In genomic region chr16:27465483-27465879, GRCh38 we compare ENCODE assay signal across 22 cellular contexts.
DNase-seq lines count a peak whose midpoint lies in the region; ATAC-seq and TF ChIP-seq lines count a peak whose summit lies in the region.
"Had no signal": no experiment of that assay in that cellular context is flagged by ENCODE, and none has a peak within 500 bp of the region (broad histone marks: within the 10 kb centered on the region; RNA-seq: fewer than 3 reads in every experiment).

No MANE protein-coding gene starts in this region.

- DNase-seq in activated CD4-positive, alpha-beta memory T cell treated with anti-CD3 and anti-CD28 coated beads, Interleukin-2, amount 10 ng/mL, durations not matched to agents 7 days and 5 days = no peak
- no peak for DNase-seq in activated CD4-positive, alpha-beta memory T cell treated with anti-CD3 and anti-CD28 coated beads for 36 hours
- DNase-seq in activated CD8-positive, alpha-beta T cell treated with anti-CD3 and anti-CD28 coated beads for 36 hours = no peak
- DNase-seq in immature natural killer cell (no peak), posterior vena cava (ENCODE audit: low spot score) (peak; percentile 68), retina (no peak)
- DNase-seq: 8988T; activated CD4-positive, alpha-beta T cell treated with anti-CD3 and anti-CD28 coated beads for 48 hours; caudate nucleus; foreskin fibroblast; HFFc6; left ventricle myocardium inferior; NCI-H1105 treated with DMSO at 0.1 percent for 48 hours; NCI-H2081; NCI-H446; PC-3; SHP77 treated with DMSO at 0.1 percent for 48 hours; stimulated activated CD4-positive, alpha-beta T cell treated with anti-CD3 and anti-CD28 coated beads, Interleukin-4, amount 100 ng/mL, for 24 hours; transverse colon had no signal

- no peaks in the 10 kb centered on the region for H3K9me3 Mint-ChIP-seq in activated CD4-positive, alpha-beta memory T cell treated with anti-CD3 and anti-CD28 coated beads, Interleukin-2, amount 10 ng/mL, durations not matched to agents 7 days and 5 days
- no peaks in the 10 kb centered on the region for H3K9me3 Mint-ChIP-seq in activated CD4-positive, alpha-beta memory T cell treated with anti-CD3 and anti-CD28 coated beads for 36 hours
- no peaks in the 10 kb centered on the region for H3K9me3 Mint-ChIP-seq in activated CD8-positive, alpha-beta T cell treated with anti-CD3 and anti-CD28 coated beads for 36 hours
- no peaks in the 10 kb centered on the region for H3K9me3 Mint-ChIP-seq in immature natural killer cell
- H3K9me3 Mint-ChIP-seq: stimulated activated naive CD8-positive, alpha-beta T cell treated with anti-CD3 and anti-CD28 coated beads, Interleukin-15, amount 100 ng/mL, for 72 hours had no signal

- TF ChIP-seq CTCF in activated CD8-positive, alpha-beta T cell treated with anti-CD3 and anti-CD28 coated beads for 36 hours (IDR thresholded peaks at IDR 0.05) = no peak

- no peaks in the 10 kb centered on the region for H3K27me3 Mint-ChIP-seq in activated CD4-positive, alpha-beta memory T cell treated with anti-CD3 and anti-CD28 coated beads, Interleukin-2, amount 10 ng/mL, durations not matched to agents 7 days and 5 days
- H3K27me3 Mint-ChIP-seq in activated CD4-positive, alpha-beta memory T cell treated with anti-CD3 and anti-CD28 coated beads for 36 hours = no peaks in the 10 kb centered on the region
- H3K27me3 Mint-ChIP-seq in activated CD8-positive, alpha-beta T cell treated with anti-CD3 and anti-CD28 coated beads for 36 hours = no peaks in the 10 kb centered on the region
- H3K27me3 Mint-ChIP-seq in immature natural killer cell (ENCODE audit: low read depth in 3 of 3) = peaks cover 14 to 32% (median 19%) of the 10 kb centered on the region in 3 donors
- H3K27me3 Mint-ChIP-seq: stimulated activated naive CD8-positive, alpha-beta T cell treated with anti-CD3 and anti-CD28 coated beads, Interleukin-15, amount 100 ng/mL, for 72 hours had no signal

- no peak overlapping the region for H3K4me3 Mint-ChIP-seq in activated CD4-positive, alpha-beta memory T cell treated with anti-CD3 and anti-CD28 coated beads, Interleukin-2, amount 10 ng/mL, durations not matched to agents 7 days and 5 days
- H3K4me3 Mint-ChIP-seq in activated CD4-positive, alpha-beta memory T cell treated with anti-CD3 and anti-CD28 coated beads for 36 hours = no peak overlapping the region
- H3K4me3 Mint-ChIP-seq in activated CD8-positive, alpha-beta T cell treated with anti-CD3 and anti-CD28 coated beads for 36 hours = no peak overlapping the region
- H3K4me3 Mint-ChIP-seq in immature natural killer cell = peak overlapping the region; percentile 73 to 90 (median 86)
- H3K4me3 Mint-ChIP-seq: HFFc6 had no signal

- intact Hi-C loops in activated CD4-positive, alpha-beta memory T cell treated with anti-CD3 and anti-CD28 coated beads for 36 hours (cut with micrococcal nuclease) = no loop called here
- intact Hi-C loops in activated CD8-positive, alpha-beta T cell treated with anti-CD3 and anti-CD28 coated beads for 36 hours (cut with micrococcal nuclease) = no loop called here
- intact Hi-C loops in posterior vena cava (cut with DNase I) = no loop called here

- CTCF ChIA-PET in activated CD4-positive, alpha-beta memory T cell treated with anti-CD3 and anti-CD28 coated beads, Interleukin-2, amount 10 ng/mL, durations not matched to agents 7 days and 5 days (lab: Charles Lee) = interaction anchor here (1.6 kb wide), 1 partner anchor 235 kb away, joined by 4 read pairs; no protein-coding TSS in a partner anchor
- CTCF ChIA-PET in activated CD4-positive, alpha-beta memory T cell treated with anti-CD3 and anti-CD28 coated beads for 36 hours (lab: Charles Lee) = no interaction called here
- CTCF ChIA-PET in activated CD8-positive, alpha-beta T cell treated with anti-CD3 and anti-CD28 coated beads for 36 hours (lab: Charles Lee) = interaction anchor here (1.0 kb wide), 1 partner anchor 354 kb away, joined by 3 read pairs; no protein-coding TSS in a partner anchor

- H3K4me1 Mint-ChIP-seq in activated CD4-positive, alpha-beta memory T cell treated with anti-CD3 and anti-CD28 coated beads, Interleukin-2, amount 10 ng/mL, durations not matched to agents 7 days and 5 days = peaks cover 22% of the 10 kb centered on the region
- H3K4me1 Mint-ChIP-seq in activated CD4-positive, alpha-beta memory T cell treated with anti-CD3 and anti-CD28 coated beads for 36 hours (ENCODE audit: low read depth) = peaks cover 27% of the 10 kb centered on the region
- peaks cover 46% of the 10 kb centered on the region for H3K4me1 Mint-ChIP-seq in activated CD8-positive, alpha-beta T cell treated with anti-CD3 and anti-CD28 coated beads for 36 hours (ENCODE audit: low read depth)
- peaks cover 40 to 45% of the 10 kb centered on the region in 2 donors for H3K4me1 Mint-ChIP-seq in immature natural killer cell

- peaks cover 58% of the 10 kb centered on the region for H3K36me3 Mint-ChIP-seq in activated CD4-positive, alpha-beta memory T cell treated with anti-CD3 and anti-CD28 coated beads, Interleukin-2, amount 10 ng/mL, durations not matched to agents 7 days and 5 days (ENCODE audit: low read depth)
- peaks cover 48% of the 10 kb centered on the region for H3K36me3 Mint-ChIP-seq in activated CD4-positive, alpha-beta memory T cell treated with anti-CD3 and anti-CD28 coated beads for 36 hours
- peaks cover 72% of the 10 kb centered on the region for H3K36me3 Mint-ChIP-seq in activated CD8-positive, alpha-beta T cell treated with anti-CD3 and anti-CD28 coated beads for 36 hours (ENCODE audit: low read depth)
- H3K36me3 Mint-ChIP-seq in immature natural killer cell = peaks cover 28 to 58% (median 42%) of the 10 kb centered on the region in 3 donors

- peak overlapping the region; percentile 61 for H3K27ac Mint-ChIP-seq in activated CD4-positive, alpha-beta memory T cell treated with anti-CD3 and anti-CD28 coated beads, Interleukin-2, amount 10 ng/mL, durations not matched to agents 7 days and 5 days
- no peak overlapping the region for H3K27ac Mint-ChIP-seq in activated CD4-positive, alpha-beta memory T cell treated with anti-CD3 and anti-CD28 coated beads for 36 hours
- H3K27ac Mint-ChIP-seq in activated CD8-positive, alpha-beta T cell treated with anti-CD3 and anti-CD28 coated beads for 36 hours = peak overlapping the region; percentile 93
- H3K27ac Mint-ChIP-seq in immature natural killer cell = peak overlapping the region; percentile 93 to 99 (median 99)
- H3K27ac Mint-ChIP-seq: HFFc6 had no signal

- ATAC-seq in activated CD8-positive, alpha-beta T cell treated with anti-CD3 and anti-CD28 coated beads for 36 hours = no peak
- ATAC-seq in SK-N-SH treated with all-trans-retinoic acid at 6 μM for 48 hours (no peak), GM18868 (IDR thresholded peaks at IDR 0.05; ENCODE audit: unreplicated experiment) (no peak)
- ATAC-seq: PC-3 had no signal

- POLR2A ChIA-PET in activated CD4-positive, alpha-beta memory T cell treated with anti-CD3 and anti-CD28 coated beads, Interleukin-2, amount 10 ng/mL, durations not matched to agents 7 days and 5 days (lab: Charles Lee) = interaction anchor here (0.7 to 1.4 kb wide), 4 partner anchors 61 to 262 kb away, joined by 3 read pairs; no protein-coding TSS in a partner anchor
- POLR2A ChIA-PET in activated CD4-positive, alpha-beta memory T cell treated with anti-CD3 and anti-CD28 coated beads for 36 hours (lab: Charles Lee) = no interaction called here
- POLR2A ChIA-PET in activated CD8-positive, alpha-beta T cell treated with anti-CD3 and anti-CD28 coated beads for 36 hours (lab: Charles Lee) = interaction anchor here (4.0 kb wide), 1 partner anchor 14 kb away, joined by 37 read pairs; no protein-coding TSS in a partner anchor

TF ChIP-seq in SK-N-SH treated with all-trans-retinoic acid at 6 μM for 48 hours, 23 proteins besides CTCF, POLR2A, EP300 and RAD21:
- TF ChIP-seq BACH2 (CRISPR knock-in tag; IDR thresholded peaks at IDR 0.05; ENCODE audit: borderline replicate concordance) = no peak

Comparison
In these comparisons a context has a peak if more than half of its experiments do, and no peak if none do; other contexts are left out.
1. H3K4me3 Mint-ChIP-seq: peak in immature natural killer cell (5 of 5); none in activated CD4-positive, alpha-beta memory T cell treated with anti-CD3 and anti-CD28 coated beads, Interleukin-2, amount 10 ng/mL, durations not matched to agents 7 days and 5 days (single experiment), activated CD4-positive, alpha-beta memory T cell treated with anti-CD3 and anti-CD28 coated beads for 36 hours (single experiment) and activated CD8-positive, alpha-beta T cell treated with anti-CD3 and anti-CD28 coated beads for 36 hours (single experiment).